ENCODE assay signal across 1 cellular context in genomic region chr3:66409771-66410355, GRCh38.
TF ChIP-seq lines count a peak whose summit lies in the region.

No MANE protein-coding gene starts in this region.

TF ChIP-seq in GM23338, 12 proteins besides CTCF, POLR2A, EP300 and RAD21:
- TF ChIP-seq ETS1 (IDR thresholded peaks at IDR 0.05) (no peak), STAT1 (IDR thresholded peaks at IDR 0.05; ENCODE audit: unreplicated experiment) (no peak), JUNB (IDR thresholded peaks at IDR 0.05; ENCODE audit: unreplicated experiment) (no peak), CREB1 (CRISPR knock-in tag; IDR thresholded peaks at IDR 0.05; ENCODE audit: low read depth) (no peak), ZNF114 (CRISPR knock-in tag; IDR thresholded peaks at IDR 0.05) (no peak), NANOG (IDR thresholded peaks at IDR 0.05; ENCODE audit: borderline replicate concordance) (no peak), REST (IDR thresholded peaks at IDR 0.05; ENCODE audit: unreplicated experiment) (no peak), EZH2phosphoT487 (IDR thresholded peaks at IDR 0.05; ENCODE audit: unreplicated experiment) (no peak), ZNF462 (CRISPR knock-in tag; IDR thresholded peaks at IDR 0.05) (no peak), POLR2AphosphoS5 (IDR thresholded peaks at IDR 0.05; ENCODE audit: low read depth) (no peak), ZNF331 (CRISPR knock-in tag; IDR thresholded peaks at IDR 0.05; ENCODE audit: low read depth) (no peak), EZH2 (IDR thresholded peaks at IDR 0.05; ENCODE audit: low read depth, unreplicated experiment) (no peak)
TF ChIP-seq in GM23338: peak in this region for 0.
